ENCODE assay signal across 22 cellular contexts in genomic region chr4:168979338-168979737, GRCh38. TPM values are rescaled to one million over a fixed set of nuclear protein-coding genes. Genes with fewer than 3 reads are reported as not detected.
DNase-seq lines count a peak whose midpoint lies in the region; ATAC-seq, FAIRE-seq and TF ChIP-seq lines count a peak whose summit lies in the region.
"Had no signal": no experiment of that assay in that cellular context is flagged by ENCODE, and none has a peak within 500 bp of the region (broad histone marks: within the 10 kb centered on the region; RNA-seq: fewer than 3 reads in every experiment).

No MANE protein-coding gene starts in this region.

- TF ChIP-seq CTCF in WTC11 (IDR thresholded peaks at IDR 0.05) (no peak), HepG2 (CRISPR knock-in tag; IDR thresholded peaks at IDR 0.05) (no peak), thyroid gland (IDR thresholded peaks at IDR 0.05) (no peak)

- peaks cover 5% of the 10 kb centered on the region for H3K79me2 ChIP-seq in HepG2 (ENCODE audit: insufficient read depth, low read length)

- H2AFZ ChIP-seq in HepG2 (ENCODE audit: low read length) = no peak overlapping the region
- H2AFZ ChIP-seq: GM23338 had no signal

- TF ChIP-seq EP300 in HepG2 (IDR thresholded peaks at IDR 0.05; ENCODE audit: low read depth in 2 of 2, low read length in 2 of 2) (no peak; a peak in 1 of 4 replicates), HepG2 (CRISPR knock-in tag; IDR thresholded peaks at IDR 0.05; ENCODE audit: borderline replicate concordance) (no peak)

- no peak for TF ChIP-seq POLR2A in HepG2 (IDR thresholded peaks at IDR 0.05; ENCODE audit: insufficient read depth in 1 of 2, low read depth in 2 of 2, low read length in 2 of 2)
- no peak for TF ChIP-seq POLR2A in thyroid gland (IDR thresholded peaks at IDR 0.05)

- ATAC-seq in WTC11 (peak; percentile 46; the same call in 1 of the 2 replicates), HepG2 (peak; percentile 86), T-cell (replicated peaks in 1 of 4) (no peak)
- ATAC-seq: GM23338 had no signal

- no TSS peak for BruUV-seq in HepG2 (replicated peaks; lab: Mats Ljungman, UMichigan)

- no peaks in the 10 kb centered on the region for H4K20me1 ChIP-seq in HepG2 (ENCODE audit: insufficient read depth, low read length)
- H4K20me1 ChIP-seq: BLaER1 had no signal

- H3K27me3 Mint-ChIP-seq in WTC11 (ENCODE audit: low read depth) (no peaks in the 10 kb centered on the region), T-cell (no peaks in the 10 kb centered on the region)
- H3K27me3 Mint-ChIP-seq: B cell; CD4-positive, alpha-beta T cell had no signal

- DNase-seq in HuH-7 (ENCODE audit: low spot score) = peak; percentile 18
- DNase-seq in WTC11 (ENCODE audit: low spot score) = no peak
- DNase-seq in HepG2 (ENCODE audit: low spot score) = peak; percentile 43
- no peak for DNase-seq in T-cell
- DNase-seq in HK-2 (ENCODE audit: unreplicated experiment) = no peak
- DNase-seq in AG20443 (ENCODE audit: low spot score) = no peak
- DNase-seq in thyroid gland = no peak
- DNase-seq: CD4-positive, alpha-beta T cell; CD8-positive, alpha-beta memory T cell; DMS 273 treated with DMSO at 0.1 percent for 48 hours; DMS79; EL; GF-D8; HFFc6 had no signal

- H3K4me1 Mint-ChIP-seq in WTC11 (peaks cover 4% of the 10 kb centered on the region; the same call in 1 of the 2 replicates), T-cell (peaks cover 0 to under 1% (median 0%) of the 10 kb centered on the region in 3 donors)
- H3K4me1 Mint-ChIP-seq: B cell had no signal

- no peak overlapping the region for H3K4me3 ChIP-seq in HepG2 (replicated peaks in 1 of 3; ENCODE audit: insufficient read depth in 1 of 3, low read depth in 2 of 3, low read length in 3 of 3)
- no peak overlapping the region for H3K4me3 ChIP-seq in thyroid gland (replicated peaks in 1 of 3)
- H3K4me3 ChIP-seq: BLaER1, GM23338, HAP-1 had no signal

- H3K27ac Mint-ChIP-seq in WTC11 (no peak overlapping the region), T-cell (no peak overlapping the region)
- H3K27ac Mint-ChIP-seq: B cell; CD4-positive, alpha-beta T cell; GM23338; HFFc6 had no signal

- CTCF ChIA-PET in WTC11 (lab: Charles Lee) = interaction anchor here (0.6 to 1.2 kb wide), 3 partner anchors 36 to 108 kb away, joined by 3 to 5 read pairs (median 3); no protein-coding TSS in a partner anchor
- CTCF ChIA-PET in HepG2 (lab: Yijun Ruan, JAX; ENCODE audit: low intra/inter-chr PET ratio, low total read pairs) = no interaction called here
- CTCF ChIA-PET in T-cell (lab: Charles Lee) = no interaction called here

- peaks cover 25% of the 10 kb centered on the region for H3K4me1 ChIP-seq in HepG2 (ENCODE audit: insufficient read depth, low read length)
- H3K4me1 ChIP-seq in thyroid gland = no peaks in the 10 kb centered on the region
- H3K4me1 ChIP-seq: BLaER1, HAP-1 had no signal

- H3K9me3 Mint-ChIP-seq in WTC11 = peaks cover 44% of the 10 kb centered on the region
- peaks cover 23 to 34% (median 25%) of the 10 kb centered on the region in 3 donors for H3K9me3 Mint-ChIP-seq in T-cell

- H3K27me3 ChIP-seq in HepG2 (ENCODE audit: control insufficient read depth in 1 of 2, insufficient read depth in 2 of 2, low read length in 2 of 2) (no peaks in the 10 kb centered on the region), thyroid gland (no peaks in the 10 kb centered on the region)
- H3K27me3 ChIP-seq: BLaER1 had no signal

- no peak overlapping the region for H3K27ac ChIP-seq in HepG2 (ENCODE audit: extremely low read length, insufficient read depth, low read length)
- H3K27ac ChIP-seq in thyroid gland = no peak overlapping the region
- H3K27ac ChIP-seq: BLaER1, C4-2B had no signal

- POLR2A ChIA-PET in WTC11 (lab: Charles Lee) = interaction anchor here (0.8 to 1.0 kb wide), 2 partner anchors 51 to 350 kb away, joined by 3 to 5 read pairs; no protein-coding TSS in a partner anchor
- POLR2A ChIA-PET in HepG2 (lab: Yijun Ruan, JAX) = interaction anchor here (1.4 kb wide), 1 partner anchor 31 kb away, joined by 5 read pairs; the partner anchor contains the start of gene CBR4
- POLR2A ChIA-PET in T-cell (lab: Charles Lee) = interaction anchor here in 1 of 2 donors (0.7 kb wide), 1 partner anchor 204 kb away, joined by 7 read pairs; no protein-coding TSS in a partner anchor

- no peak for FAIRE-seq in HepG2 (lab: Jason Lieb, UNC)
- FAIRE-seq: D721Med, GM12891, GM18507 had no signal

- in situ Hi-C loops in HepG2 (cut with HindIII; ENCODE audit: extremely low pct_ligation_motif_present, low pct_unique_long_range_greater_than_20kb) = no loop called here

- no peak overlapping the region for H3K9ac ChIP-seq in HepG2 (ENCODE audit: insufficient read depth, low read depth, low read length)
- H3K9ac ChIP-seq: BLaER1 had no signal

- peaks cover 13 to 27% of the 10 kb centered on the region in 2 experiments; a peak in 4 of 5 replicates for H3K36me3 ChIP-seq in HepG2 (replicated peaks in 1 of 2; ENCODE audit: control insufficient read depth in 1 of 2, insufficient read depth in 2 of 2, low read length in 2 of 2)
- peaks cover 7 to 15% of the 10 kb centered on the region in 2 donors for H3K36me3 ChIP-seq in thyroid gland

- intact Hi-C loops in HepG2 (cut with micrococcal nuclease; ENCODE audit: unreplicated experiment) (no loop called here), thyroid gland (cut with DNase I) (no loop called here)

- H3K4me2 ChIP-seq in HepG2 (ENCODE audit: low read depth, low read length) = no peak overlapping the region
- H3K4me2 ChIP-seq: BLaER1, GM23338 had no signal

- H3K36me3 Mint-ChIP-seq in WTC11 (peaks cover 43% of the 10 kb centered on the region), T-cell (peaks cover 42% of the 10 kb centered on the region)

- H3K4me3 Mint-ChIP-seq in WTC11 = no peak overlapping the region
- no peak overlapping the region for H3K4me3 Mint-ChIP-seq in T-cell
- H3K4me3 Mint-ChIP-seq: B cell; CD4-positive, alpha-beta T cell; CD8-positive, alpha-beta memory T cell; GM23338; HFFc6 had no signal

- peaks cover 14% of the 10 kb centered on the region; the same call in 1 of the 2 replicates for H3K9me3 ChIP-seq in HepG2 (ENCODE audit: low read length)
- no peaks in the 10 kb centered on the region for H3K9me3 ChIP-seq in thyroid gland

- WGBS in HepG2 (ENCODE audit: low lambda C conversion rate) = no CpG with 5 or more reads among the region's 7 CpGs
- WGBS in thyroid gland, 2 donors = 83% methylated on average over 6 of the region's 7 CpGs

- TF ChIP-seq RAD21 in HepG2 (CRISPR knock-in tag; IDR thresholded peaks at IDR 0.05) = no peak

TF ChIP-seq in WTC11, 78 proteins besides CTCF, POLR2A, EP300 and RAD21 (continues in another document):
- TF ChIP-seq ESRRA (CRISPR knock-in tag; IDR thresholded peaks at IDR 0.05; ENCODE audit: borderline replicate concordance) (no peak), ZNF317 (CRISPR knock-in tag; IDR thresholded peaks at IDR 0.05; ENCODE audit: borderline replicate concordance, low read depth) (no peak), NR3C1 (CRISPR knock-in tag; conservative IDR thresholded peaks at IDR 0.05; ENCODE audit: low read depth) (no peak), ZMAT4 (CRISPR knock-in tag; IDR thresholded peaks at IDR 0.05) (no peak), JAZF1 (CRISPR knock-in tag; IDR thresholded peaks at IDR 0.05) (no peak), JUN (CRISPR knock-in tag; IDR thresholded peaks at IDR 0.05) (no peak)

TF ChIP-seq in HepG2, 621 proteins besides CTCF, POLR2A, EP300 and RAD21 (continues in another document):
- TF ChIP-seq SNAI1 (CRISPR knock-in tag; IDR thresholded peaks at IDR 0.05; ENCODE audit: borderline replicate concordance) (no peak), BRF2 (CRISPR knock-in tag; IDR thresholded peaks at IDR 0.05) (no peak), FOSL1 (CRISPR knock-in tag; IDR thresholded peaks at IDR 0.05; ENCODE audit: borderline replicate concordance) (no peak)

RNA-seq across cellular contexts. Expression of gene CBR4, which starts 30.7 kb away (rescaled TPM):
- total RNA-seq in WTC11 (2021) (48.1 to 52.6 TPM (median 50.8 TPM) in 3 replicates), HepG2 (2016; rRNA removed; fragmentation: Illumina TruSeq; extraction: Trizol) (20.7 and 21.9 TPM in 2 replicates), T-cell (10 to 100 TPM; 13.8 to 24.3 (median 18.0) TPM), thyroid gland (10 to 100 TPM; 47.7 to 54.2 (median 49.9) TPM)
- 7.2 and 7.4 TPM in 2 replicates for total RNA-seq in HepG2 (2016; cell fraction: cytosol; rRNA removed; fragmentation: Illumina TruSeq; extraction: Trizol; ENCODE audit: low read depth)
- total RNA-seq in HepG2 (2016; cell fraction: insoluble cytoplasmic fraction; rRNA removed; fragmentation: Illumina TruSeq; extraction: Trizol) = 21.0 and 24.2 TPM in 2 replicates
- total RNA-seq in HepG2 (2016; cell fraction: membrane; rRNA removed; fragmentation: Illumina TruSeq; extraction: Trizol) = 6.5 and 6.8 TPM in 2 replicates
- total RNA-seq in HepG2 (2016; cell fraction: nucleus; rRNA removed; fragmentation: Illumina TruSeq; extraction: Trizol) = 39.5 and 40.0 TPM in 2 replicates
- 6.9 and 7.3 TPM in 2 replicates for polyA plus RNA-seq in HepG2 (2011; rRNA removed)
- 1.9 and 2.8 TPM in 2 replicates for polyA plus RNA-seq in HepG2 (2011; cell fraction: cytosol; rRNA removed)
- 14.0 and 21.4 TPM in 2 replicates for polyA plus RNA-seq in HepG2 (2011; cell fraction: nucleus; rRNA removed)
- polyA plus RNA-seq in HepG2 (2012) = 9.3 and 12.6 TPM in 2 replicates
- 1.2 and 1.7 TPM in 2 replicates for polyA plus RNA-seq in HepG2 (2016; cell fraction: cytosol; fragmentation: Illumina TruSeq; extraction: Trizol; ENCODE audit: low read depth)
- polyA plus RNA-seq in HepG2 (2016; cell fraction: insoluble cytoplasmic fraction; fragmentation: Illumina TruSeq; extraction: Trizol; ENCODE audit: low read depth) = 17.1 and 20.0 TPM in 2 replicates
- 2.4 and 2.8 TPM in 2 replicates for polyA plus RNA-seq in HepG2 (2016; cell fraction: membrane; fragmentation: Illumina TruSeq; extraction: Trizol; ENCODE audit: low read depth)
- 30.7 and 35.3 TPM in 2 replicates for polyA plus RNA-seq in HepG2 (2016; cell fraction: nucleus; fragmentation: Illumina TruSeq; extraction: Trizol; ENCODE audit: insufficient read depth, low read depth)
- 4.0 and 4.6 TPM in 2 replicates for polyA minus RNA-seq in HepG2 (2011; rRNA and poly(A)+ RNA removed; ENCODE audit: low replicate concordance)
- 2.9 and 3.2 TPM in 2 replicates for polyA minus RNA-seq in HepG2 (2011; cell fraction: cytosol; rRNA and poly(A)+ RNA removed)
- 55.5 and 58.1 TPM in 2 replicates for polyA minus RNA-seq in HepG2 (2011; cell fraction: nucleus; rRNA and poly(A)+ RNA removed)

Comparison
In these comparisons a context has a peak if more than half of its experiments do, and no peak if none do; other contexts are left out.
1. DNase-seq: peak in HuH-7 (single experiment) and HepG2 (single experiment); none in WTC11 (single experiment), T-cell (0 of 34), HK-2 (single experiment), AG20443 (single experiment) and thyroid gland (0 of 2).
2. ATAC-seq: peak in WTC11 (single experiment) and HepG2 (single experiment); none in T-cell (0 of 4).